Comparison of ENCODE assay signal across 1 cellular context in the genomic region with DNA sequence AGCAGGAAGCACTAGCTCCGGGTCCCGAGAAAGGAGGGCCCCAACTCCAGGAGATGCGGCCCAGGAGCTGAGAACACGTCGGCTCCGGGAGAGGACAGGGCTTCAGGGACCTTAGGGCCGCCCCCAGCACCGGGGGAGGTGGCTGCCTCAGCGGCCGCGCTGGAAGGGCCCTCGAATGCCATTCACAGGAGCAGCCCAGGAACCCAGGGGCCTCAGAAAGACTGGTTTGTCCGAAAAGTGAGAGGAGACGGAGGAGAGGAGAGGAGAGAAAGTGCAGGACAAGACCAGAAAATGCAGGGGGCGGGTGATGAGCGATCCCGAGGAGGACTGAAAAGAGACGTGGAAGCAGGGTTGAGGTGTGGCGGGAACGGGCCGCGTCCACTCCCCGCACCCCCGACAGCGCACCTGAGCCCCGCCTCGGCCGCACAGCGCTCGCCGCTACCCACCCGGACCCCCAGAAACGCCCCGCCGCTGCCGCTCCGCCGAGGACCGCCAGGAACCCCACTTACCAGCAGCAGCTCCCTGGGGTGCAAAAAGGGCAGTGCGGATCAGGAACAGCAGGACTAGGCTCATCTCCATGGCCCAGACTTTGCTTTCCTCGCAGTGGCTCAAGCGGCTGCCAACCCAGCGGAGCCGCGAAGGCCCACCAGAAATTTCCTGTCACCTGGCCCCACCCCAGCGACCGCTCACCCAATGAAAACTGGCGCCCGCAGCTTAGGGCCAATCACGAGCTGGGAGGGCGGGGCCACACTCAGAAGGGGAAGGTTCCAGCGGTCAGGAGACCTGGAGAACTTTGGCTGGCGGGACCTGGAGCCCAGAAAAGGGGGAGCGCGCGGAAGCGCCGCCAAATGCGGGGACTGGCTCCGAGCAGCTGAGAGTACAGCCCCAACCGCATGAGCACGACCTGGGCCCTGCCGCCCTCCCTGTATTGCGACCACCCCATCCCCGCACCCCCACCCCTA.
TF ChIP-seq lines count a peak whose summit lies in the region.

No MANE protein-coding gene starts in this region.

TF ChIP-seq in GM12878, 131 proteins besides CTCF, POLR2A, EP300 and RAD21 (continued from another document):
- TF ChIP-seq, protein P1, sequence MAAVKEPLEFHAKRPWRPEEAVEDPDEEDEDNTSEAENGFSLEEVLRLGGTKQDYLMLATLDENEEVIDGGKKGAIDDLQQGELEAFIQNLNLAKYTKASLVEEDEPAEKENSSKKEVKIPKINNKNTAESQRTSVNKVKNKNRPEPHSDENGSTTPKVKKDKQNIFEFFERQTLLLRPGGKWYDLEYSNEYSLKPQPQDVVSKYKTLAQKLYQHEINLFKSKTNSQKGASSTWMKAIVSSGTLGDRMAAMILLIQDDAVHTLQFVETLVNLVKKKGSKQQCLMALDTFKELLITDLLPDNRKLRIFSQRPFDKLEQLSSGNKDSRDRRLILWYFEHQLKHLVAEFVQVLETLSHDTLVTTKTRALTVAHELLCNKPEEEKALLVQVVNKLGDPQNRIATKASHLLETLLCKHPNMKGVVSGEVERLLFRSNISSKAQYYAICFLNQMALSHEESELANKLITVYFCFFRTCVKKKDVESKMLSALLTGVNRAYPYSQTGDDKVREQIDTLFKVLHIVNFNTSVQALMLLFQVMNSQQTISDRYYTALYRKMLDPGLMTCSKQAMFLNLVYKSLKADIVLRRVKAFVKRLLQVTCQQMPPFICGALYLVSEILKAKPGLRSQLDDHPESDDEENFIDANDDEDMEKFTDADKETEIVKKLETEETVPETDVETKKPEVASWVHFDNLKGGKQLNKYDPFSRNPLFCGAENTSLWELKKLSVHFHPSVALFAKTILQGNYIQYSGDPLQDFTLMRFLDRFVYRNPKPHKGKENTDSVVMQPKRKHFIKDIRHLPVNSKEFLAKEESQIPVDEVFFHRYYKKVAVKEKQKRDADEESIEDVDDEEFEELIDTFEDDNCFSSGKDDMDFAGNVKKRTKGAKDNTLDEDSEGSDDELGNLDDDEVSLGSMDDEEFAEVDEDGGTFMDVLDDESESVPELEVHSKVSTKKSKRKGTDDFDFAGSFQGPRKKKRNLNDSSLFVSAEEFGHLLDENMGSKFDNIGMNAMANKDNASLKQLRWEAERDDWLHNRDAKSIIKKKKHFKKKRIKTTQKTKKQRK (IDR thresholded peaks at IDR 0.05; ENCODE audit: low read depth, low read length): no peak
- TF ChIP-seq, protein P2, sequence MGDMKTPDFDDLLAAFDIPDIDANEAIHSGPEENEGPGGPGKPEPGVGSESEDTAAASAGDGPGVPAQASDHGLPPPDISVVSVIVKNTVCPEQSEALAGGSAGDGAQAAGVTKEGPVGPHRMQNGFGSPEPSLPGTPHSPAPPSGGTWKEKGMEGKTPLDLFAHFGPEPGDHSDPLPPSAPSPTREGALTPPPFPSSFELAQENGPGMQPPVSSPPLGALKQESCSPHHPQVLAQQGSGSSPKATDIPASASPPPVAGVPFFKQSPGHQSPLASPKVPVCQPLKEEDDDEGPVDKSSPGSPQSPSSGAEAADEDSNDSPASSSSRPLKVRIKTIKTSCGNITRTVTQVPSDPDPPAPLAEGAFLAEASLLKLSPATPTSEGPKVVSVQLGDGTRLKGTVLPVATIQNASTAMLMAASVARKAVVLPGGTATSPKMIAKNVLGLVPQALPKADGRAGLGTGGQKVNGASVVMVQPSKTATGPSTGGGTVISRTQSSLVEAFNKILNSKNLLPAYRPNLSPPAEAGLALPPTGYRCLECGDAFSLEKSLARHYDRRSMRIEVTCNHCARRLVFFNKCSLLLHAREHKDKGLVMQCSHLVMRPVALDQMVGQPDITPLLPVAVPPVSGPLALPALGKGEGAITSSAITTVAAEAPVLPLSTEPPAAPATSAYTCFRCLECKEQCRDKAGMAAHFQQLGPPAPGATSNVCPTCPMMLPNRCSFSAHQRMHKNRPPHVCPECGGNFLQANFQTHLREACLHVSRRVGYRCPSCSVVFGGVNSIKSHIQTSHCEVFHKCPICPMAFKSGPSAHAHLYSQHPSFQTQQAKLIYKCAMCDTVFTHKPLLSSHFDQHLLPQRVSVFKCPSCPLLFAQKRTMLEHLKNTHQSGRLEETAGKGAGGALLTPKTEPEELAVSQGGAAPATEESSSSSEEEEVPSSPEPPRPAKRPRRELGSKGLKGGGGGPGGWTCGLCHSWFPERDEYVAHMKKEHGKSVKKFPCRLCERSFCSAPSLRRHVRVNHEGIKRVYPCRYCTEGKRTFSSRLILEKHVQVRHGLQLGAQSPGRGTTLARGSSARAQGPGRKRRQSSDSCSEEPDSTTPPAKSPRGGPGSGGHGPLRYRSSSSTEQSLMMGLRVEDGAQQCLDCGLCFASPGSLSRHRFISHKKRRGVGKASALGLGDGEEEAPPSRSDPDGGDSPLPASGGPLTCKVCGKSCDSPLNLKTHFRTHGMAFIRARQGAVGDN (IDR thresholded peaks at IDR 0.05): peak; percentile 63
- TF ChIP-seq SIN3A (IDR thresholded peaks at IDR 0.05; ENCODE audit: low read depth, low read length) (no peak; the same call in 1 of the 2 replicates), PAX5 (IDR thresholded peaks at IDR 0.05; ENCODE audit: borderline replicate concordance, low read depth, low read length) (0 out of 2 replicates have a peak, but pooled peaks have one; percentile 23), ESRRA (IDR thresholded peaks at IDR 0.05; ENCODE audit: low read length) (no peak), FOS (IDR thresholded peaks at IDR 0.05; ENCODE audit: borderline replicate concordance, extremely low read depth, insufficient read length) (peak; percentile 25), CBFB (IDR thresholded peaks at IDR 0.05; ENCODE audit: low read depth) (no peak), TARDBP (IDR thresholded peaks at IDR 0.05; ENCODE audit: borderline replicate concordance) (no peak), CREB1 (IDR thresholded peaks at IDR 0.05; ENCODE audit: low read depth) (no peak), GABPA (IDR thresholded peaks at IDR 0.05; ENCODE audit: low read depth) (no peak), DPF2 (IDR thresholded peaks at IDR 0.05) (0 out of 2 replicates have a peak, but pooled peaks have one; percentile 25), IKZF1 (conservative IDR thresholded peaks at IDR 0.05) (peak; percentile 67)
- TF ChIP-seq, protein P3, sequence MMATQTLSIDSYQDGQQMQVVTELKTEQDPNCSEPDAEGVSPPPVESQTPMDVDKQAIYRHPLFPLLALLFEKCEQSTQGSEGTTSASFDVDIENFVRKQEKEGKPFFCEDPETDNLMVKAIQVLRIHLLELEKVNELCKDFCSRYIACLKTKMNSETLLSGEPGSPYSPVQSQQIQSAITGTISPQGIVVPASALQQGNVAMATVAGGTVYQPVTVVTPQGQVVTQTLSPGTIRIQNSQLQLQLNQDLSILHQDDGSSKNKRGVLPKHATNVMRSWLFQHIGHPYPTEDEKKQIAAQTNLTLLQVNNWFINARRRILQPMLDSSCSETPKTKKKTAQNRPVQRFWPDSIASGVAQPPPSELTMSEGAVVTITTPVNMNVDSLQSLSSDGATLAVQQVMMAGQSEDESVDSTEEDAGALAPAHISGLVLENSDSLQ (IDR thresholded peaks at IDR 0.05): peak; percentile 81
- TF ChIP-seq, protein P4, sequence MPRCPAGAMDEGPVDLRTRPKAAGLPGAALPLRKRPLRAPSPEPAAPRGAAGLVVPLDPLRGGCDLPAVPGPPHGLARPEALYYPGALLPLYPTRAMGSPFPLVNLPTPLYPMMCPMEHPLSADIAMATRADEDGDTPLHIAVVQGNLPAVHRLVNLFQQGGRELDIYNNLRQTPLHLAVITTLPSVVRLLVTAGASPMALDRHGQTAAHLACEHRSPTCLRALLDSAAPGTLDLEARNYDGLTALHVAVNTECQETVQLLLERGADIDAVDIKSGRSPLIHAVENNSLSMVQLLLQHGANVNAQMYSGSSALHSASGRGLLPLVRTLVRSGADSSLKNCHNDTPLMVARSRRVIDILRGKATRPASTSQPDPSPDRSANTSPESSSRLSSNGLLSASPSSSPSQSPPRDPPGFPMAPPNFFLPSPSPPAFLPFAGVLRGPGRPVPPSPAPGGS (IDR thresholded peaks at IDR 0.05; ENCODE audit: borderline replicate concordance, insufficient read depth, low read depth, low read length, poor library complexity, severe bottlenecking): no peak
- TF ChIP-seq, protein P5, sequence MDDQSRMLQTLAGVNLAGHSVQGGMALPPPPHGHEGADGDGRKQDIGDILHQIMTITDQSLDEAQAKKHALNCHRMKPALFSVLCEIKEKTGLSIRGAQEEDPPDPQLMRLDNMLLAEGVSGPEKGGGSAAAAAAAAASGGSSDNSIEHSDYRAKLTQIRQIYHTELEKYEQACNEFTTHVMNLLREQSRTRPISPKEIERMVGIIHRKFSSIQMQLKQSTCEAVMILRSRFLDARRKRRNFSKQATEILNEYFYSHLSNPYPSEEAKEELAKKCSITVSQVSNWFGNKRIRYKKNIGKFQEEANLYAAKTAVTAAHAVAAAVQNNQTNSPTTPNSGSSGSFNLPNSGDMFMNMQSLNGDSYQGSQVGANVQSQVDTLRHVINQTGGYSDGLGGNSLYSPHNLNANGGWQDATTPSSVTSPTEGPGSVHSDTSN (IDR thresholded peaks at IDR 0.05; ENCODE audit: insufficient replicate concordance, low read depth, low read length): peak; percentile 48
